In the genomic region with DNA sequence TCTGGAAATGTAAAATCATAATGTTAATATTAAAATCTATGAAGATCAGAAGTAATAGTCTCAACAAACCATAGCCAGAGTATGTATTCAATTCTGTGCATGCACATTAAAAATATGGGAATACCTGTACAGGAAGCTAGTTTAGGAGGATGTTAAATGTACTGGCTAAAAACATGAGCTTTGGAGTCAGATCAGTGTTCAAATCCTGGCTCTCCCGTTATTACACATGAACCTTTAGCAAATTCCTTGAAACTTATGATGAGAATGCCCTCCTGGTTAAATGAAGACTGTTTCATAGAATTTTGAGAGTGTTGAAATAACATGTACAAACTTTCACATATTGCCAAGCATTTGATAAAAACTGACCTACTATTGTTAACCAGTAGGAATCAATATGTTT, we compare ENCODE assay signal across 20 cellular contexts.
"Had no signal": no experiment of that assay in that cellular context is flagged by ENCODE, and none has a peak within 500 bp of the region (broad histone marks: within the 10 kb centered on the region; RNA-seq: fewer than 3 reads in every experiment).

No MANE protein-coding gene starts in this region.

- H3K27ac ChIP-seq: dorsolateral prefrontal cortex, esophagus muscularis mucosa, gastrocnemius medialis, heart right ventricle, neural progenitor cell, sigmoid colon, skin epidermis, tibial artery, upper lobe of left lung had no signal

- ATAC-seq: gastrocnemius medialis; heart right ventricle; mucosa of descending colon; naive thymus-derived CD8-positive, alpha-beta T cell; stimulated activated naive CD8-positive, alpha-beta T cell treated with anti-CD3 and anti-CD28 coated beads, Interleukin-15, Interleukin-2, amounts not matched to agents 100 U/mL and 50 U/mL, for 24 hours had no signal

- H2AFZ ChIP-seq: neural progenitor cell had no signal

- H3K9ac ChIP-seq: neural progenitor cell had no signal

- H3K9me3 ChIP-seq: esophagus muscularis mucosa, gastrocnemius medialis, heart right ventricle, mucosa of descending colon, sigmoid colon, tibial artery, upper lobe of left lung, uterus had no signal

- H3K4me3 ChIP-seq: esophagus muscularis mucosa, gastrocnemius medialis, heart right ventricle, mucosa of descending colon, neural progenitor cell, sigmoid colon, tibial artery, upper lobe of left lung, uterus had no signal

- DNase-seq: cortex of kidney; dorsolateral prefrontal cortex; effector CD8-positive, alpha-beta T cell; gastrocnemius medialis; heart right ventricle; hypothalamus; kidney glomerular epithelial cell; mucosa of descending colon; naive thymus-derived CD8-positive, alpha-beta T cell; occipital lobe; sigmoid colon; stimulated activated CD4-positive, alpha-beta T cell treated with anti-CD3 and anti-CD28 coated beads, Interleukin-12 subunit alpha, Interleukin-12 subunit beta, amount 100 ng/mL, for 4 hours; stimulated activated naive CD8-positive, alpha-beta T cell treated with anti-CD3 and anti-CD28 coated beads, Interleukin-15, Interleukin-2, amounts not matched to agents 100 U/mL and 50 U/mL, for 24 hours; tibial artery; upper lobe of left lung; uterus had no signal

- FAIRE-seq: islet of Langerhans had no signal

- H3K4me2 ChIP-seq: neural progenitor cell had no signal

- H3K27me3 ChIP-seq: dorsolateral prefrontal cortex, esophagus muscularis mucosa, gastrocnemius medialis, heart right ventricle, neural progenitor cell, sigmoid colon, tibial artery, upper lobe of left lung, uterus had no signal

- H3K4me1 ChIP-seq: tibial artery, uterus had no signal

- H3K36me3 ChIP-seq: esophagus muscularis mucosa, gastrocnemius medialis, heart right ventricle, neural progenitor cell, sigmoid colon, tibial artery, upper lobe of left lung, uterus had no signal
